Comparison of ENCODE assay signal across 10 cellular contexts in genomic region chr4:177315767-177316490, GRCh38. TPM values are rescaled to one million over a fixed set of nuclear protein-coding genes. Genes with fewer than 3 reads are reported as not detected.
DNase-seq lines count a peak whose midpoint lies in the region; ATAC-seq, FAIRE-seq and TF ChIP-seq lines count a peak whose summit lies in the region.
"Had no signal": no experiment of that assay in that cellular context is flagged by ENCODE, and none has a peak within 500 bp of the region (broad histone marks: within the 10 kb centered on the region; RNA-seq: fewer than 3 reads in every experiment).

No MANE protein-coding gene starts in this region.

- H3K27me3 ChIP-seq in duodenal mucosa (ENCODE audit: control insufficient read depth in 1 of 2, insufficient read depth in 2 of 2, low read length in 2 of 2) (no peaks in the 10 kb centered on the region), colonic mucosa (no peaks in the 10 kb centered on the region), H9 (ENCODE audit: insufficient read depth, low read length) (no peaks in the 10 kb centered on the region)
- H3K27me3 ChIP-seq: body of pancreas had no signal

- no peak for TF ChIP-seq RAD21 in A549 (conservative IDR thresholded peaks at IDR 0.05 in 1 of 2, IDR thresholded peaks at IDR 0.05 in 1 of 2)

- H4K20me1 ChIP-seq in H9 (ENCODE audit: control insufficient read depth, insufficient read depth, insufficient read length), result no peaks in the 10 kb centered on the region

- intact Hi-C loops in colonic mucosa (cut with DNase I), result no loop called here

- WGBS in A549 (ENCODE audit: missing lambda C conversion rate), result 69% methylated on average over 4 of the region's 4 CpGs
- no CpG with 5 or more reads among the region's 4 CpGs for WGBS in H9 (ENCODE audit: extremely low coverage, insufficient read length, low lambda C conversion rate)

- H3K4me1 Mint-ChIP-seq in H9, result peaks cover 9 to 14% of the 10 kb centered on the region in 2 experiments

- H3K36me3 ChIP-seq in duodenal mucosa (ENCODE audit: control insufficient read depth in 1 of 2, insufficient read depth in 2 of 2, low read length in 2 of 2) (no peaks in the 10 kb centered on the region), colonic mucosa (no peaks in the 10 kb centered on the region)

- H2AFZ ChIP-seq in H9 (ENCODE audit: low read length), result no peak overlapping the region
- H2AFZ ChIP-seq: PC-9 had no signal

- no peak for TF ChIP-seq POLR2A in A549 (IDR thresholded peaks at IDR 0.05; ENCODE audit: low read length)

- H3K9me3 ChIP-seq in A549 (no peaks in the 10 kb centered on the region), duodenal mucosa (ENCODE audit: control insufficient read depth in 1 of 2, low read length in 2 of 2) (no peaks in the 10 kb centered on the region), colonic mucosa (no peaks in the 10 kb centered on the region), H9 (ENCODE audit: control insufficient read depth, low read depth, low read length) (no peaks in the 10 kb centered on the region)
- H3K9me3 ChIP-seq: body of pancreas had no signal

- H3K4me1 ChIP-seq in A549 (peaks cover 77% of the 10 kb centered on the region), duodenal mucosa (ENCODE audit: control insufficient read depth in 1 of 2, insufficient read depth in 2 of 2, low read length in 2 of 2) (peaks cover 4 to 9% of the 10 kb centered on the region in 2 donors), colonic mucosa (no peaks in the 10 kb centered on the region), H9 (ENCODE audit: insufficient read depth, low read length) (no peaks in the 10 kb centered on the region)
- H3K4me1 ChIP-seq: body of pancreas had no signal

- TF ChIP-seq CTCF in A549 (IDR thresholded peaks at IDR 0.05) (no peak), colonic mucosa (IDR thresholded peaks at IDR 0.05) (no peak), H9 (conservative IDR thresholded peaks at IDR 0.05) (no peak)

- peaks cover 0 to 2% (median 0%) of the 10 kb centered on the region in 3 experiments; a peak in 1 of 7 replicates for H3K36me3 Mint-ChIP-seq in H9 (ENCODE audit: insufficient read depth in 1 of 3, low read depth in 3 of 3)

- H3K23ac ChIP-seq in H9 (ENCODE audit: insufficient read length, low read depth, low read length), result no peak overlapping the region

- FAIRE-seq in A549 (lab: Jason Lieb, UNC), result no peak

- H3K9me3 Mint-ChIP-seq in H9, result no peaks in the 10 kb centered on the region

- no peak overlapping the region for H2BK5ac ChIP-seq in H9 (ENCODE audit: insufficient read length, low read length)

- no peak for ATAC-seq in A549
- ATAC-seq in GM18519 (IDR thresholded peaks at IDR 0.05; ENCODE audit: low FRiP score, unreplicated experiment), result peak; percentile 36
- peak; percentile 46 for ATAC-seq in HG03342 (IDR thresholded peaks at IDR 0.05; ENCODE audit: unreplicated experiment)
- ATAC-seq: body of pancreas had no signal

- no peaks in the 10 kb centered on the region for H3K23me2 ChIP-seq in H9 (ENCODE audit: insufficient read length, low read depth, low read length, poor library complexity, severe bottlenecking)

- H4K8ac ChIP-seq in H9 (replicated peaks; ENCODE audit: insufficient read length, low read depth, low read length), result no peak overlapping the region

- no peak for TF ChIP-seq EP300 in A549 (IDR thresholded peaks at IDR 0.05)

- H3K27ac ChIP-seq in A549 (peak overlapping the region; percentile 66 to 84), duodenal mucosa (ENCODE audit: low read depth, low read length) (no peak overlapping the region), colonic mucosa (no peak overlapping the region), H9 (ENCODE audit: insufficient read length, low read depth, low read length) (no peak overlapping the region)
- H3K27ac ChIP-seq: body of pancreas, PC-9 had no signal

- no peak overlapping the region for H3T11ph ChIP-seq in H9 (ENCODE audit: low read length)

- H2BK15ac ChIP-seq in H9 (ENCODE audit: low read depth, low read length), result no peak overlapping the region

- H3K4me3 ChIP-seq in A549, result peak overlapping the region; percentile 24; the same call in 2 of the 3 replicates
- H3K4me3 ChIP-seq in duodenal mucosa (ENCODE audit: low read depth in 1 of 2, low read length in 2 of 2), result peak overlapping the region; percentile 13 to 29
- no peak overlapping the region for H3K4me3 ChIP-seq in colonic mucosa
- H3K4me3 ChIP-seq: body of pancreas, PC-9 had no signal

- no peak overlapping the region for H3K4ac ChIP-seq in H9 (ENCODE audit: low read depth, low read length)

- no peak overlapping the region for H3K18ac ChIP-seq in H9 (ENCODE audit: insufficient read length, low read depth, low read length)

- H3K79me2 ChIP-seq in H9 (ENCODE audit: insufficient read depth, low read length), result no peaks in the 10 kb centered on the region

- H4K5ac ChIP-seq in H9 (ENCODE audit: insufficient read length, low read depth, low read length), result no peak overlapping the region

- H3K79me1 ChIP-seq in H9 (ENCODE audit: insufficient read depth, low read depth, low read length, poor library complexity, severe bottlenecking), result peaks cover 2% of the 10 kb centered on the region

- no peak overlapping the region for H4K91ac ChIP-seq in H9 (ENCODE audit: insufficient read length, low read depth, low read length)

- H3K4me3 Mint-ChIP-seq in H9, result no peak overlapping the region

- POLR2A ChIA-PET in A549 (lab: Yijun Ruan, JAX), result no interaction called here

- H3K27me3 Mint-ChIP-seq in H9 (ENCODE audit: low read depth), result no peaks in the 10 kb centered on the region

- H2BK20ac ChIP-seq in H9 (ENCODE audit: low read depth, low read length, poor library complexity, severe bottlenecking), result no peak overlapping the region

- CTCF ChIA-PET in A549 (lab: Yijun Ruan, JAX), result no interaction called here

- H3K9ac ChIP-seq in duodenal mucosa (ENCODE audit: low read depth in 1 of 2, low read length in 2 of 2) (peak overlapping the region in 1 of 2 donors; percentile 6), colonic mucosa (ENCODE audit: low read depth in 2 of 2, low read length in 2 of 2) (no peak overlapping the region), H9 (ENCODE audit: extremely low read depth, insufficient read length, low read length) (no peak overlapping the region)

- H3K27ac Mint-ChIP-seq in H9, result no peak overlapping the region; a peak in 1 of 7 replicates

- H2AK5ac ChIP-seq in H9 (ENCODE audit: insufficient read length, low read length), result no peak overlapping the region

- no peak overlapping the region for H3K56ac ChIP-seq in H9 (ENCODE audit: insufficient read length, low read depth, low read length)

- no peak overlapping the region for H3K14ac ChIP-seq in H9 (ENCODE audit: insufficient read depth, low read length)

- H2BK120ac ChIP-seq in H9 (ENCODE audit: low read depth, low read length, poor library complexity, severe bottlenecking), result no peak overlapping the region

- H3K4me2 ChIP-seq in A549 (peak overlapping the region; percentile 88), H9 (ENCODE audit: insufficient read depth, insufficient read length, low read length) (no peak overlapping the region)
- H3K4me2 ChIP-seq: PC-9 had no signal

- no peak for DNase-seq in A549 (ENCODE audit: low read depth in 1 of 2, low spot score in 1 of 2)
- DNase-seq in colonic mucosa, result no peak
- DNase-seq in NCI-H524 (lab: John Stamatoyannopoulos, UW), result no peak
- no peak for DNase-seq in H9
- no peak for DNase-seq in DMS79 treated with DMSO at 0.1 percent for 48 hours (lab: John Stamatoyannopoulos, UW)
- DNase-seq: body of pancreas, PC-9 had no signal

- H2BK12ac ChIP-seq in H9 (ENCODE audit: insufficient read length, low read depth, low read length), result no peak overlapping the region

TF ChIP-seq in A549, 52 proteins besides CTCF, POLR2A, EP300 and RAD21:
- TF ChIP-seq HEYL (CRISPR knock-in tag; IDR thresholded peaks at IDR 0.05) (no peak), RNF2 (IDR thresholded peaks at IDR 0.05; ENCODE audit: borderline replicate concordance, low read depth) (no peak), FOSB (CRISPR knock-in tag; IDR thresholded peaks at IDR 0.05) (no peak), SMC3 (IDR thresholded peaks at IDR 0.05) (no peak), ESRRA (IDR thresholded peaks at IDR 0.05; ENCODE audit: borderline replicate concordance, low read length) (no peak), NR3C1 (IDR thresholded peaks at IDR 0.05) (no peak), JUNB (IDR thresholded peaks at IDR 0.05) (no peak), KDM1A (IDR thresholded peaks at IDR 0.05; ENCODE audit: low read depth) (no peak), RCOR1 (IDR thresholded peaks at IDR 0.05; ENCODE audit: low read depth, low read length) (no peak), HOXB13 (CRISPR knock-in tag; IDR thresholded peaks at IDR 0.05; ENCODE audit: low read depth) (no peak), ZC3H11A (IDR thresholded peaks at IDR 0.05) (no peak), CHD4 (IDR thresholded peaks at IDR 0.05; ENCODE audit: borderline replicate concordance) (no peak), CHD2 (IDR thresholded peaks at IDR 0.05; ENCODE audit: low read length, partially characterized antibody) (no peak), CBX8 (IDR thresholded peaks at IDR 0.05) (no peak), RARB (CRISPR knock-in tag; IDR thresholded peaks at IDR 0.05) (no peak), HES2 (IDR thresholded peaks at IDR 0.05) (no peak)

RNA-seq across cellular contexts. Expression of gene NEIL3, which starts 6.3 kb away (rescaled TPM):
- polyA plus RNA-seq in A549 (2011; rRNA removed), result 29.1 and 42.0 TPM in 2 replicates
- polyA plus RNA-seq in A549 (2012; cell fraction: cytosol; rRNA removed), result 16.0 and 16.3 TPM in 2 replicates
- 14.7 and 17.9 TPM in 2 replicates for polyA plus RNA-seq in A549 (2012; cell fraction: nucleus; rRNA removed)
- 22.1 to 25.8 TPM (median 23.4 TPM) in 3 replicates for polyA plus RNA-seq in A549 (2017; fragmentation: RNase III; extraction: RNeasy Plus Mini Kit Qiagen cat#74134 plus additional on column Dnase treatment)
- 17.1 and 17.3 TPM in 2 replicates for polyA minus RNA-seq in A549 (2011; rRNA and poly(A)+ RNA removed)
- 1 to 10 TPM; 2.5 to 6.1 TPM for total RNA-seq in colonic mucosa
- total RNA-seq in H9 (2021), result 6.3 and 8.3 TPM in 2 replicates
- total RNA-seq: body of pancreas had no signal

Comparison
In these comparisons a context has a peak if more than half of its experiments do, and no peak if none do; other contexts are left out.
1. ATAC-seq: peak in GM18519 (single experiment) and HG03342 (single experiment); none in A549 (0 of 2).
2. H3K27ac ChIP-seq: peak in A549 (2 of 2); none in duodenal mucosa (single experiment), colonic mucosa (single experiment) and H9 (single experiment).